ENCODE assay signal across 23 cellular contexts in genomic region chr6:37673436-37673835, GRCh38. TPM values are rescaled to one million over a fixed set of nuclear protein-coding genes. Genes with fewer than 3 reads are reported as not detected.
DNase-seq lines count a peak whose midpoint lies in the region; ATAC-seq and TF ChIP-seq lines count a peak whose summit lies in the region.
"Had no signal": no experiment of that assay in that cellular context is flagged by ENCODE, and none has a peak within 500 bp of the region (broad histone marks: within the 10 kb centered on the region; RNA-seq: fewer than 3 reads in every experiment).

No MANE protein-coding gene starts in this region.

- H3K4me1 ChIP-seq in neuronal stem cell (ENCODE audit: control insufficient read depth in 2 of 2, insufficient read depth in 1 of 2, low read depth in 1 of 2, low read length in 2 of 2) = peaks cover 0 to 12% of the 10 kb centered on the region in 2 donors
- H3K4me1 ChIP-seq in trophoblast cell (ENCODE audit: control insufficient read depth in 1 of 2, insufficient read depth in 2 of 2, low read length in 2 of 2) = no peaks in the 10 kb centered on the region
- H3K4me1 ChIP-seq: gastroesophageal sphincter had no signal

- H3K27me3 ChIP-seq in neuronal stem cell (ENCODE audit: control insufficient read depth in 3 of 3, insufficient read depth in 3 of 3, low read depth in 1 of 3, low read length in 3 of 3) (no peaks in the 10 kb centered on the region), trophoblast cell (ENCODE audit: insufficient read depth, low read length) (no peaks in the 10 kb centered on the region)
- H3K27me3 ChIP-seq: gastroesophageal sphincter, ovary had no signal

- H2BK120ac ChIP-seq in neuronal stem cell (ENCODE audit: low read depth, low read length) (no peak overlapping the region), trophoblast cell (ENCODE audit: insufficient read depth, low read length, poor library complexity) (no peak overlapping the region)

- no peak overlapping the region for H3K27ac Mint-ChIP-seq in activated naive CD8-positive, alpha-beta T cell treated with anti-CD3 and anti-CD28 coated beads for 36 hours
- H3K27ac Mint-ChIP-seq in Calu3 (ENCODE audit: unreplicated experiment) = no peak overlapping the region
- H3K27ac Mint-ChIP-seq: activated CD8-positive, alpha-beta T cell treated with anti-CD3 and anti-CD28 coated beads, Interleukin-2, amount 10 ng/mL, durations not matched to agents 7 days and 5 days; activated naive CD4-positive, alpha-beta T cell treated with anti-CD3 and anti-CD28 coated beads for 36 hours; CD8-positive, alpha-beta T cell had no signal

- peak; percentile 48 for DNase-seq in DMS 273 treated with DMSO at 0.1 percent for 48 hours (lab: John Stamatoyannopoulos, UW)
- peak; percentile 90 for DNase-seq in NCI-H1694 (lab: John Stamatoyannopoulos, UW)
- peak; percentile 58 for DNase-seq in NCI-H69 (lab: John Stamatoyannopoulos, UW)
- DNase-seq in neuronal stem cell (ENCODE audit: low spot score) = no peak
- DNase-seq in trophoblast cell = no peak
- DNase-seq in activated naive CD8-positive, alpha-beta T cell treated with anti-CD3 and anti-CD28 coated beads for 36 hours = no peak
- DNase-seq in Calu3 = no peak
- DNase-seq: activated CD4-positive, CD25-positive, alpha-beta regulatory T cell; activated CD8-positive, alpha-beta T cell treated with anti-CD3 and anti-CD28 coated beads, Interleukin-2, amount 10 ng/mL, durations not matched to agents 7 days and 5 days; activated naive CD4-positive, alpha-beta T cell treated with anti-CD3 and anti-CD28 coated beads for 36 hours; activated T-cell treated with anti-CD3 and anti-CD28 coated beads, Interleukin-2, amount 50 U/mL, for 1 hour; CD8-positive, alpha-beta T cell; cerebellar nuclear complex; esophagus squamous epithelium; kidney; mesendoderm; naive B cell; NCI-H510A; ovary; T-helper 9 cell had no signal

- no peak overlapping the region for H2AK5ac ChIP-seq in neuronal stem cell (ENCODE audit: low read depth, low read length)
- no peak overlapping the region for H2AK5ac ChIP-seq in trophoblast cell (ENCODE audit: low read length)

- no peak overlapping the region for H3K14ac ChIP-seq in neuronal stem cell (ENCODE audit: low read length)
- no peak overlapping the region for H3K14ac ChIP-seq in trophoblast cell (ENCODE audit: low read length)

- H3K36me3 ChIP-seq in neuronal stem cell (replicated peaks in 1 of 2; ENCODE audit: control insufficient read depth in 2 of 2, insufficient read depth in 2 of 2, low read length in 2 of 2) = no peaks in the 10 kb centered on the region
- H3K36me3 ChIP-seq in trophoblast cell (ENCODE audit: control insufficient read depth in 1 of 2, insufficient read depth in 2 of 2, low read length in 2 of 2) = no peaks in the 10 kb centered on the region
- H3K36me3 ChIP-seq: esophagus squamous epithelium, gastroesophageal sphincter, ovary, thoracic aorta had no signal

- BruUV-seq in Calu3 (replicated peaks; lab: Mats Ljungman, UMichigan) = no TSS peak

- H3K9me3 ChIP-seq in neuronal stem cell (replicated peaks in 1 of 2; ENCODE audit: control insufficient read depth in 2 of 2, insufficient read depth in 1 of 2, low read depth in 1 of 2, low read length in 2 of 2) (no peaks in the 10 kb centered on the region), trophoblast cell (ENCODE audit: insufficient read depth, low read depth, low read length) (no peaks in the 10 kb centered on the region)
- H3K9me3 ChIP-seq: esophagus squamous epithelium, gastroesophageal sphincter, ovary, thoracic aorta had no signal

- H3K27ac ChIP-seq in neuronal stem cell (replicated peaks; ENCODE audit: low read length) = no peak overlapping the region
- no peak overlapping the region for H3K27ac ChIP-seq in trophoblast cell (ENCODE audit: low read depth, low read length)
- H3K27ac ChIP-seq: esophagus squamous epithelium, gastroesophageal sphincter, ovary, thoracic aorta had no signal

- H4K12ac ChIP-seq in trophoblast cell (ENCODE audit: low read depth, low read length) = no peak overlapping the region

- TF ChIP-seq CTCF in Calu3 (IDR thresholded peaks at IDR 0.05; ENCODE audit: unreplicated experiment) = no peak

- H3K18ac ChIP-seq in neuronal stem cell (ENCODE audit: low read length) (no peak overlapping the region), trophoblast cell (ENCODE audit: low read length) (no peak overlapping the region)

- H3K4me3 ChIP-seq in neuronal stem cell (ENCODE audit: low read length in 2 of 2) = no peak overlapping the region
- no peak overlapping the region for H3K4me3 ChIP-seq in trophoblast cell (ENCODE audit: low read depth, low read length)
- H3K4me3 ChIP-seq: esophagus squamous epithelium, gastroesophageal sphincter, ovary, thoracic aorta had no signal

- H2BK12ac ChIP-seq in neuronal stem cell (ENCODE audit: low read length) = no peak overlapping the region
- H2BK12ac ChIP-seq in trophoblast cell (ENCODE audit: low read length) = no peak overlapping the region

- no peaks in the 10 kb centered on the region for H3K79me2 ChIP-seq in trophoblast cell (ENCODE audit: control insufficient read depth, insufficient read depth, low read length, poor library complexity)

- no peaks in the 10 kb centered on the region for H3K9me3 Mint-ChIP-seq in activated naive CD8-positive, alpha-beta T cell treated with anti-CD3 and anti-CD28 coated beads for 36 hours
- no peaks in the 10 kb centered on the region for H3K9me3 Mint-ChIP-seq in Calu3 (ENCODE audit: low read depth, unreplicated experiment)
- H3K9me3 Mint-ChIP-seq: activated naive CD4-positive, alpha-beta T cell treated with anti-CD3 and anti-CD28 coated beads for 36 hours; CD8-positive, alpha-beta T cell; naive B cell had no signal

- H3K36me3 Mint-ChIP-seq in activated naive CD8-positive, alpha-beta T cell treated with anti-CD3 and anti-CD28 coated beads for 36 hours = no peaks in the 10 kb centered on the region
- H3K36me3 Mint-ChIP-seq in Calu3 (ENCODE audit: insufficient read depth, unreplicated experiment) = no peaks in the 10 kb centered on the region
- H3K36me3 Mint-ChIP-seq: CD8-positive, alpha-beta T cell had no signal

- no peak overlapping the region for H2BK5ac ChIP-seq in neuronal stem cell (ENCODE audit: low read length)
- no peak overlapping the region for H2BK5ac ChIP-seq in trophoblast cell (ENCODE audit: low read depth, low read length, poor library complexity)

- intact Hi-C loops in Calu3 (cut with micrococcal nuclease; ENCODE audit: unreplicated experiment) = loop anchor here (10.0 kb wide), 1 partner anchor 419 kb away; the partner anchor contains the start of genes TBC1D22B and TMEM217

- CTCF ChIA-PET in Calu3 (lab: Charles Lee) = no interaction called here

- H3K79me1 ChIP-seq in neuronal stem cell (ENCODE audit: low read depth, low read length) (no peaks in the 10 kb centered on the region), trophoblast cell (ENCODE audit: low read length) (no peaks in the 10 kb centered on the region)

- H3K9ac ChIP-seq in neuronal stem cell (ENCODE audit: low read depth, low read length, poor library complexity) (no peak overlapping the region), trophoblast cell (ENCODE audit: low read length) (no peak overlapping the region)

- H3K23ac ChIP-seq in neuronal stem cell (ENCODE audit: low read depth, low read length, poor library complexity) (no peak overlapping the region), trophoblast cell (ENCODE audit: low read length) (no peak overlapping the region)

- no peak for ATAC-seq in HG03439 (IDR thresholded peaks at IDR 0.05; ENCODE audit: unreplicated experiment)
- ATAC-seq: activated CD8-positive, alpha-beta T cell treated with anti-CD3 and anti-CD28 coated beads, Interleukin-2, amount 10 ng/mL, durations not matched to agents 7 days and 5 days; CD8-positive, alpha-beta T cell; gastroesophageal sphincter had no signal

- H2BK15ac ChIP-seq in neuronal stem cell (ENCODE audit: low read length) = no peak overlapping the region

- no peaks in the 10 kb centered on the region for H3K4me1 Mint-ChIP-seq in activated naive CD8-positive, alpha-beta T cell treated with anti-CD3 and anti-CD28 coated beads for 36 hours
- peaks cover 8% of the 10 kb centered on the region for H3K4me1 Mint-ChIP-seq in Calu3 (ENCODE audit: low read depth, unreplicated experiment)

- H2AFZ ChIP-seq in neuronal stem cell (ENCODE audit: low read length) = peak overlapping the region; percentile 1
- H2AFZ ChIP-seq in trophoblast cell (ENCODE audit: insufficient read depth, low read length, poor library complexity) = no peak overlapping the region

- H4K8ac ChIP-seq in neuronal stem cell (ENCODE audit: low read depth, low read length) (no peak overlapping the region), trophoblast cell (ENCODE audit: low read depth, low read length) (no peak overlapping the region)

- H3K27me3 Mint-ChIP-seq in activated naive CD8-positive, alpha-beta T cell treated with anti-CD3 and anti-CD28 coated beads for 36 hours = no peaks in the 10 kb centered on the region
- H3K27me3 Mint-ChIP-seq in Calu3 (ENCODE audit: unreplicated experiment) = peaks cover 64% of the 10 kb centered on the region

- no peak overlapping the region for H3K4ac ChIP-seq in neuronal stem cell (ENCODE audit: low read length)
- no peak overlapping the region for H3K4ac ChIP-seq in trophoblast cell (ENCODE audit: low read depth, low read length)

- no CpG with 5 or more reads among the region's 10 CpGs for WGBS in neuronal stem cell (ENCODE audit: extremely low coverage in 2 of 2, insufficient read length in 2 of 2, insufficient replicate concordance in 1 of 2), 2 donors
- no CpG with 5 or more reads among the region's 10 CpGs for WGBS in trophoblast cell (ENCODE audit: extremely low coverage, insufficient coverage, insufficient read length)

- H4K91ac ChIP-seq in neuronal stem cell (ENCODE audit: low read depth, low read length, poor library complexity) (no peak overlapping the region), trophoblast cell (ENCODE audit: low read depth, low read length) (no peak overlapping the region)

- H3K4me2 ChIP-seq in neuronal stem cell (ENCODE audit: insufficient read depth, low read length, poor library complexity, severe bottlenecking) (no peak overlapping the region), trophoblast cell (ENCODE audit: low read length) (no peak overlapping the region)

- H3K4me3 Mint-ChIP-seq in activated naive CD8-positive, alpha-beta T cell treated with anti-CD3 and anti-CD28 coated beads for 36 hours = no peak overlapping the region
- no peak overlapping the region for H3K4me3 Mint-ChIP-seq in Calu3 (ENCODE audit: low read depth, unreplicated experiment)
- H3K4me3 Mint-ChIP-seq: activated CD8-positive, alpha-beta T cell treated with anti-CD3 and anti-CD28 coated beads, Interleukin-2, amount 10 ng/mL, durations not matched to agents 7 days and 5 days; activated naive CD4-positive, alpha-beta T cell treated with anti-CD3 and anti-CD28 coated beads for 36 hours; CD8-positive, alpha-beta T cell had no signal

RNA-seq across cellular contexts. Expression of gene MDGA1, which starts 24.2 kb away (rescaled TPM):
- 3.4 TPM for polyA plus RNA-seq in neuronal stem cell (2013, experiment 1 of 2)
- 1.9 TPM for polyA plus RNA-seq in neuronal stem cell (2013, experiment 2 of 2)
- 0.04 and 0.18 TPM in 2 replicates for polyA plus RNA-seq in trophoblast cell (2013)
- 1 to 10 TPM in 1 of 2 experiments, under 1 TPM in 1; 0.89 to 1.2 TPM for total RNA-seq in activated naive CD8-positive, alpha-beta T cell treated with anti-CD3 and anti-CD28 coated beads for 36 hours
- total RNA-seq in Calu3 (2022) = 7.0 and 7.2 TPM in 2 replicates

Comparison
In these comparisons a context has a peak if more than half of its experiments do, and no peak if none do; other contexts are left out.
1. DNase-seq: peak in DMS 273 treated with DMSO at 0.1 percent for 48 hours (single experiment), NCI-H1694 (single experiment) and NCI-H69 (single experiment); none in neuronal stem cell (single experiment), trophoblast cell (0 of 2), activated naive CD8-positive, alpha-beta T cell treated with anti-CD3 and anti-CD28 coated beads for 36 hours (single experiment) and Calu3 (single experiment).